Comparison of ENCODE assay signal across 7 cellular contexts in the genomic region with DNA sequence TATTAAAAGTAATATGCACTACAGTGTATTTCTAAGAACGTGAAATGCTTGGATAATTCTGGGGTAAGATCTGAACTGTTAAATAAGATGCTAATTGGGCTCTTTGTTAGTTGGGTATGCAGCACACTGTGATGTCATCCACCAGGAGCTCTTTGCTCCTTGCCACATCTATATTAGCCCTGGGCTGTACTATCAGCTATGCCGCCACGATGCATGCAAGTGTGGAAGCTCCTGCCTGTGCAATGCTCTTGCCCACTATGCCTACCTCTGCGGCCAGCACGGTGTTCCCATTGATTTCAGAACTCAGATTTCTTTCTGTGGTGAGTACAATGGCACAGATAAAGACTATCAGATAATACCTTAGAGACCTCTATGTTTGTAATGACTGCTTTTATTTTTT.
"Had no signal": no experiment of that assay in that cellular context is flagged by ENCODE, and none has a peak within 500 bp of the region (broad histone marks: within the 10 kb centered on the region; RNA-seq: fewer than 3 reads in every experiment).

No MANE protein-coding gene starts in this region.

- H3K27ac ChIP-seq: HL-60 had no signal

- H3K4me2 ChIP-seq: GM23338 had no signal

- H3K4me3 ChIP-seq: GM23338, K562 had no signal

- ATAC-seq: GM23338, K562 had no signal

- H3K27ac Mint-ChIP-seq: GM23338, H9 had no signal

- H3K9me3 Mint-ChIP-seq: GM23338, H9 had no signal

- H3K4me3 Mint-ChIP-seq: GM23338, H9 had no signal

- DNase-seq: H9, HCEC 1CT, IMR-90, KG1 had no signal
